ENCODE assay signal across 18 cellular contexts in the genomic region with DNA sequence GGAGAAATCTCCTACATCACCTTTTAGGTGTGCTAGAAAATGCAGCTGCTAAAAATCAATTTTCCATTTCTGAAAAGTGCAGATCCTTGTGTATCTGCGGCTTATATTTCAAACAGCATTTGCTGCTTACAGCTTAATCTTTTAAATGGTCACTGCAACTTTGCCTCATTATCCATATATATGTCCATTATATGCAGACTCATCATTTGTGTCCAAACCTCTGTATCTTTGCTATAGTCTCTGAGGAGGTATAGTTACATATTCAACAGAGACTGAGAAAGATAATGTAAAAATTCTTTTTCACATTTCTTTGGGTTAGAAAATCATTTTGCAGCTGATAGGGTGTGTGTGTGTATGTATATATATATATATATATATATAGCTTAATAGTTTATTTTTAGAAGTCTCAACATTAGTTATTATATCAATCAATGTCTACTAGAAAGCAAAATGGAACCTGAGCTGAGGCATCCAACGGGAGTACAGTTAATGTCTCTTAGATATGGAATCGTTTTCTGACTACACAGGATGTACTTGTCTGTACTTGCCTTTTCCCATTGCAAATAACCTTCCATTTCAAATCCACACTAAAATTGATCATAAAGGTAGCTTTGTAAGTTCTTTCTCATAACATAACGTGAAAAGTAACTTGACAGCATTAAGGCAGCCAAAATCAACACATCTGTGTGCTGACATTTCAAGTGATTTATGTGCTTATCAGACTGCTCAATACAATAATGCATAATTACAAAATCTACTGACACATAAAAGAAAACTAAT.
"Had no signal": no experiment of that assay in that cellular context is flagged by ENCODE, and none has a peak within 500 bp of the region (broad histone marks: within the 10 kb centered on the region; RNA-seq: fewer than 3 reads in every experiment).

No MANE protein-coding gene starts in this region.

- H3K36me3 ChIP-seq: heart left ventricle, neutrophil, tibial artery, uterus had no signal

- DNase-seq: activated CD4-positive, alpha-beta T cell treated with anti-CD3 and anti-CD28 coated beads, Interleukin-2, amount 50 U/mL, for 4 hours; activated CD4-positive, CD25-positive, alpha-beta regulatory T cell treated with anti-CD3 and anti-CD28 coated beads, Interleukin-2, amount 50 U/mL, for 72 hours; activated T-cell treated with anti-CD3 and anti-CD28 coated beads, Interleukin-2, amount 50 U/mL, for 1 hour; amniotic stem cell; body of pancreas; endodermal cell; foreskin melanocyte; heart left ventricle; left ventricle myocardium superior; posterior cingulate gyrus; T-helper 9 cell; tibial artery; uterus had no signal

- H3K27ac Mint-ChIP-seq: activated naive CD4-positive, alpha-beta T cell treated with anti-CD3 and anti-CD28 coated beads, Interleukin-2, amount 50 U/mL, for 72 hours; endodermal cell; mesothelial cell of epicardium had no signal

- H3K36me3 Mint-ChIP-seq: activated naive CD4-positive, alpha-beta T cell treated with anti-CD3 and anti-CD28 coated beads, Interleukin-2, amount 50 U/mL, for 72 hours; mesothelial cell of epicardium had no signal

- H3K4me3 Mint-ChIP-seq: endodermal cell, mesothelial cell of epicardium had no signal

- H3K4me3 ChIP-seq: body of pancreas, heart left ventricle, skin epidermis, tibial artery, uterus had no signal

- ATAC-seq: activated naive CD4-positive, alpha-beta T cell treated with anti-CD3 and anti-CD28 coated beads, Interleukin-2, amount 50 U/mL, for 72 hours; body of pancreas; esophagus mucosa; heart left ventricle; left ventricle myocardium superior had no signal

- H3K4me1 ChIP-seq: body of pancreas, heart left ventricle, uterus had no signal

- H3K27ac ChIP-seq: body of pancreas, heart left ventricle, neutrophil, skin epidermis, tibial artery, uterus had no signal

- H3K9me3 Mint-ChIP-seq: endodermal cell, mesothelial cell of epicardium had no signal

- H3K27me3 ChIP-seq: body of pancreas, heart left ventricle, neutrophil, tibial artery, uterus had no signal

- H3K9me3 ChIP-seq: body of pancreas, heart left ventricle, neutrophil, tibial artery, uterus had no signal
